Comparison of ENCODE assay signal across 8 cellular contexts in the genomic region with DNA sequence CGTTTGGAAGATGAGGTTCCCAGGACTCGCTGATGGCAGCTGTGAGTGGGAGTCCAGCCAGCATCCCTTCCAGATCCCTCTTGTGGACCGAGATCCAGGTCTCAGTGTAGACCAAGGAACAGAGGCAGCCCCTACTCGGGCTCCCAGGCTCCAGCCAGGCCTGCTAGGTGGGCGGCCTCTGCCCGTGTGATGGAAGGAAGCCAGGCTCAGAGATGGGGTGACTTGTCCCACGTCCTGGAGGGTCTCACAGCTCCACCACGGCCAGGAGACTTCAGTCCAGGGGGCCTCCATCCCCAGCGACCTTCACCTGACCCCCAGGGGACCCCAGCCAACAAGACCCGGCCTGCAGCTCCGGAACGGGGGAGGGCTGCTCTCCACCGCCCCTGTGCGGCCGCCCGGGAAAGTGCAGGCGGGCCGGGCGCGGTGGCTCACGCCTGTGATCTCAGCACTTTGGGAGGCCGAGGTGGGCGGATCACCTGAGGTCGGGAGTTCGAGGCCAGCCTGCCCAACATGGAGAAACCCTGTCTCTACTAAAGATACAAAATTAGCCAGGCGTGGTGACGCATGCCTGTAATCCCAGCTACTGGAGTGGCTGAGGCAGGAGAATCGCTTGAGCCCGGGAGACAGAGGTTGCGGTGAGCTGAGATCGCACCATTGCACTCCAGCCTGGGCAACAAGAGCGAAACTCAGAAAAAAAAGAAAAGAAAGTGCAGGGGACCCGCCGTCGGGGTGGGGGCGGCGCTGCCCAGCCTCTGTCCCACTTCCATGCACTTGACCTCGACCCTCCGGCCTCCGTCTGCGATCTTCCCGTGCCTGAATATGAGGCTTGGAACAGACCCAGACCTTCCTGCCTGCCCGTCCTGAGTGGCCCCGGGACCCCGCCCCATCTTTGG. TPM values are rescaled to one million over a fixed set of nuclear protein-coding genes. Genes with fewer than 3 reads are reported as not detected.
DNase-seq lines count a peak whose midpoint lies in the region; ATAC-seq and TF ChIP-seq lines count a peak whose summit lies in the region.

No MANE protein-coding gene starts in this region.

- CTCF ChIA-PET in HCT116 (lab: Charles Lee), result interaction anchor here (2.2 to 2.6 kb wide), 2 partner anchors 11 to 15 kb away, joined by 11 to 29 read pairs; a partner anchor contains a TSS

- H3K14ac ChIP-seq in neuronal stem cell (ENCODE audit: low read length), result no peak overlapping the region

- no peak overlapping the region for H4K91ac ChIP-seq in neuronal stem cell (ENCODE audit: low read depth, low read length, poor library complexity)

- H3K27ac Mint-ChIP-seq in endodermal cell, result no peak overlapping the region

- H4K20me1 ChIP-seq in HCT116 (ENCODE audit: insufficient read depth), result no peaks in the 10 kb centered on the region

- no peak overlapping the region for H2BK120ac ChIP-seq in neuronal stem cell (ENCODE audit: low read depth, low read length)

- no peak overlapping the region for H2BK15ac ChIP-seq in neuronal stem cell (ENCODE audit: low read length)

- H3K79me2 ChIP-seq in HCT116 (ENCODE audit: insufficient read depth, low read length), result no peaks in the 10 kb centered on the region

- RAD21 ChIA-PET in HCT116 (lab: Charles Lee; ENCODE audit: low non-redundant PET in 1 of 2, low total read pairs in 2 of 2, uncharacterized antibody in 2 of 2, unreplicated experiment in 2 of 2), result interaction anchor here in 1 of 2 experiments (0.5 kb wide), 1 partner anchor 132 kb away, joined by 3 read pairs; no protein-coding TSS in a partner anchor

- peak overlapping the region; percentile 24 for H2BK5ac ChIP-seq in neuronal stem cell (ENCODE audit: low read length)

- no peak; the same call in none of the 2 replicates for TF ChIP-seq RAD21 in HCT116 (IDR thresholded peaks at IDR 0.05; ENCODE audit: low read depth)

- no TSS peak for BruUV-seq in HCT116 (replicated peaks; lab: Mats Ljungman, UMichigan)

- intact Hi-C loops in HCT116 (cut with micrococcal nuclease), result no loop called here

- no peak overlapping the region for H3K4ac ChIP-seq in neuronal stem cell (ENCODE audit: low read length)

- H3K36me3 ChIP-seq in HCT116 (ENCODE audit: control insufficient read depth in 1 of 2, insufficient read depth in 2 of 2, low read length in 2 of 2) (no peaks in the 10 kb centered on the region), WERI-Rb-1 (no peaks in the 10 kb centered on the region), endodermal cell (ENCODE audit: control insufficient read depth, insufficient read depth, low read length) (no peaks in the 10 kb centered on the region), neuronal stem cell (replicated peaks in 1 of 2; ENCODE audit: control insufficient read depth in 2 of 2, insufficient read depth in 2 of 2, low read length in 2 of 2) (no peaks in the 10 kb centered on the region)

- peaks cover 41% of the 10 kb centered on the region for H3K27me3 Mint-ChIP-seq in endodermal cell (ENCODE audit: insufficient read depth)

- peak overlapping the region; percentile 80 for H3K23ac ChIP-seq in neuronal stem cell (ENCODE audit: low read depth, low read length, poor library complexity)

- H3K27me3 ChIP-seq in HCT116 (ENCODE audit: insufficient read depth, low read length) (no peaks in the 10 kb centered on the region), WERI-Rb-1 (ENCODE audit: insufficient read depth, low read depth, severe bottlenecking) (peaks cover 10% of the 10 kb centered on the region), endodermal cell (ENCODE audit: control insufficient read depth, insufficient read depth, low read length, poor library complexity, severe bottlenecking) (peaks cover 24% of the 10 kb centered on the region), neuronal stem cell (ENCODE audit: control insufficient read depth in 3 of 3, insufficient read depth in 3 of 3, low read depth in 1 of 3, low read length in 3 of 3) (peaks cover 15 to 39% (median 24%) of the 10 kb centered on the region in 3 experiments)

- peak overlapping the region; percentile 88 for H2AK5ac ChIP-seq in neuronal stem cell (ENCODE audit: low read depth, low read length)

- H3K27ac ChIP-seq in C4-2B, result no peak overlapping the region
- peak overlapping the region; percentile 22; the same call in 1 of the 2 replicates for H3K27ac ChIP-seq in HCT116 (ENCODE audit: low read depth, low read length)
- H3K27ac ChIP-seq in WERI-Rb-1, result no peak overlapping the region
- no peak overlapping the region for H3K27ac ChIP-seq in endodermal cell (ENCODE audit: low read depth, low read length)
- no peak overlapping the region for H3K27ac ChIP-seq in neuronal stem cell (replicated peaks; ENCODE audit: low read length)

- POLR2A ChIA-PET in HCT116 (lab: Charles Lee), result interaction anchor here (0.7 to 1.1 kb wide), 2 partner anchors 11 to 15 kb away, joined by 3 read pairs; no protein-coding TSS in a partner anchor

- H3K9ac ChIP-seq in HCT116 (ENCODE audit: low read length) (no peak overlapping the region), endodermal cell (ENCODE audit: extremely low read depth, low read length, poor library complexity, severe bottlenecking) (no peak overlapping the region), neuronal stem cell (ENCODE audit: low read depth, low read length, poor library complexity) (no peak overlapping the region)

- no peaks in the 10 kb centered on the region for H3K9me2 ChIP-seq in HCT116 (ENCODE audit: insufficient read depth)

- no peaks in the 10 kb centered on the region; a peak in 1 of 4 replicates for H3K9me3 ChIP-seq in HCT116 (ENCODE audit: control insufficient read depth in 1 of 2, insufficient read depth in 1 of 2, low read depth in 1 of 2, low read length in 2 of 2)
- H3K9me3 ChIP-seq in WERI-Rb-1 (ENCODE audit: severe bottlenecking), result peaks cover 6% of the 10 kb centered on the region
- H3K9me3 ChIP-seq in endodermal cell (ENCODE audit: control insufficient read depth, low read length), result no peaks in the 10 kb centered on the region
- peaks cover 2 to 13% of the 10 kb centered on the region in 2 donors for H3K9me3 ChIP-seq in neuronal stem cell (replicated peaks in 1 of 2; ENCODE audit: control insufficient read depth in 2 of 2, insufficient read depth in 1 of 2, low read depth in 1 of 2, low read length in 2 of 2)

- H2BK12ac ChIP-seq in neuronal stem cell (ENCODE audit: low read length), result peak overlapping the region; percentile 33

- TF ChIP-seq CTCF in C4-2B (conservative IDR thresholded peaks at IDR 0.05), result peak; percentile 84
- peak; percentile 59 to 92 (median 79); a peak in 5 of 6 replicates for TF ChIP-seq CTCF in HCT116 (IDR thresholded peaks at IDR 0.05 in 2 of 3, conservative IDR thresholded peaks at IDR 0.05 in 1 of 3; ENCODE audit: borderline replicate concordance in 1 of 3, insufficient read depth in 1 of 3, low read depth in 2 of 3, low read length in 2 of 3)
- TF ChIP-seq CTCF in WERI-Rb-1 (IDR thresholded peaks at IDR 0.05; ENCODE audit: low read depth, low read length), result peak; percentile 80
- peak; percentile 96 for TF ChIP-seq CTCF in endodermal cell (conservative IDR thresholded peaks at IDR 0.05)

- no peak overlapping the region for H4K8ac ChIP-seq in neuronal stem cell (ENCODE audit: low read depth, low read length)

- peak; percentile 79 for ATAC-seq in HCT116
- ATAC-seq in HG03460 (IDR thresholded peaks at IDR 0.05; ENCODE audit: unreplicated experiment), result no peak

- H3K4me2 ChIP-seq in HCT116 (ENCODE audit: low read length) (peak overlapping the region; percentile 43), neuronal stem cell (ENCODE audit: insufficient read depth, low read length, poor library complexity, severe bottlenecking) (no peak overlapping the region)

- no peaks in the 10 kb centered on the region for H3K4me1 Mint-ChIP-seq in endodermal cell

- H3K4me3 Mint-ChIP-seq in endodermal cell, result peak overlapping the region; percentile 27

- H3K36me3 Mint-ChIP-seq in endodermal cell (ENCODE audit: low read depth), result no peaks in the 10 kb centered on the region

- no peak overlapping the region for H3K18ac ChIP-seq in neuronal stem cell (ENCODE audit: low read length)

- H2AFZ ChIP-seq in HCT116 (ENCODE audit: low read depth, low read length, poor library complexity, severe bottlenecking) (no peak overlapping the region), neuronal stem cell (ENCODE audit: low read length) (peak overlapping the region; percentile 70)

- H3K4me1 ChIP-seq in HCT116 (ENCODE audit: control insufficient read depth in 1 of 2, insufficient read depth in 2 of 2, low read length in 2 of 2) (peaks cover 2 to 10% of the 10 kb centered on the region in 2 experiments; a peak in 3 of 4 replicates), endodermal cell (ENCODE audit: control insufficient read depth, insufficient read depth, low read length) (no peaks in the 10 kb centered on the region), neuronal stem cell (ENCODE audit: control insufficient read depth in 2 of 2, insufficient read depth in 1 of 2, low read depth in 1 of 2, low read length in 2 of 2) (peaks cover 0 to 2% of the 10 kb centered on the region in 2 donors)

- TF ChIP-seq POLR2A in HCT116 (IDR thresholded peaks at IDR 0.05; ENCODE audit: borderline replicate concordance, extremely low read depth, insufficient read depth, insufficient read length), result no peak

- H3K9me3 Mint-ChIP-seq in endodermal cell, result peaks cover 3% of the 10 kb centered on the region

- no peak for DNase-seq in HCT116 (ENCODE audit: low read depth, low spot score)
- DNase-seq in WERI-Rb-1, result peak; percentile 47
- peak; percentile 92 for DNase-seq in endodermal cell
- DNase-seq in neuronal stem cell (ENCODE audit: low spot score), result no peak
- DNase-seq in kidney tubule cell (ENCODE audit: low spot score), result no peak
- no peak for DNase-seq in NK-92 (lab: John Stamatoyannopoulos, UW; ENCODE audit: unreplicated experiment)

- no peak overlapping the region for H3K4me3 ChIP-seq in HCT116 (replicated peaks in 1 of 2; ENCODE audit: low read depth in 1 of 2, low read length in 2 of 2)
- H3K4me3 ChIP-seq in WERI-Rb-1 (ENCODE audit: low read depth, low read length), result no peak overlapping the region
- H3K4me3 ChIP-seq in endodermal cell (ENCODE audit: low read length), result no peak overlapping the region
- no peak overlapping the region for H3K4me3 ChIP-seq in neuronal stem cell (ENCODE audit: low read length in 2 of 2)

- peaks cover 1% of the 10 kb centered on the region for H3K79me1 ChIP-seq in neuronal stem cell (ENCODE audit: low read depth, low read length)

- 48 to 49% methylated on average over 29 to 45 of the region's 45 CpGs for WGBS in endodermal cell (ENCODE audit: insufficient coverage in 1 of 2, insufficient read length in 1 of 2), 2 experiments
- WGBS in neuronal stem cell (ENCODE audit: extremely low coverage in 2 of 2, insufficient read length in 2 of 2, insufficient replicate concordance in 1 of 2), 2 donors, result no CpG with 5 or more reads among the region's 45 CpGs

RNA-seq across cellular contexts. Expression of a gene that starts 0.6 kb away (rescaled TPM):
- total RNA-seq in HCT116 (2021; ENCODE audit: unreplicated experiment) (0.57 TPM), endodermal cell (1 to 10 TPM in 1 of 2 donors, under 1 TPM in 1; 0.46 to 1.5 TPM)
- polyA plus RNA-seq in HCT116 (2012), result 0.16 and 0.31 TPM in 2 replicates
- 0.85 TPM for polyA plus RNA-seq in endodermal cell (2013, experiment 1 of 2)
- 0.54 TPM for polyA plus RNA-seq in endodermal cell (2013, experiment 2 of 2)
- polyA plus RNA-seq in neuronal stem cell (2013, experiment 1 of 2), result 0.89 TPM
- polyA plus RNA-seq in neuronal stem cell (2013, experiment 2 of 2), result 0.91 TPM

RNA-seq across cellular contexts. Expression of a gene that starts 11.6 kb away (rescaled TPM):
- 19.1 TPM for total RNA-seq in HCT116 (2021; ENCODE audit: unreplicated experiment)
- polyA plus RNA-seq in HCT116 (2012), result 8.6 and 8.8 TPM in 2 replicates
- 10 to 100 TPM; 11.7 to 13.0 TPM for total RNA-seq in endodermal cell
- 12.3 TPM for polyA plus RNA-seq in endodermal cell (2013, experiment 1 of 2)
- 13.8 TPM for polyA plus RNA-seq in endodermal cell (2013, experiment 2 of 2)
- polyA plus RNA-seq in neuronal stem cell (2013, experiment 1 of 2), result 6.3 TPM
- polyA plus RNA-seq in neuronal stem cell (2013, experiment 2 of 2), result 6.2 TPM

RNA-seq across cellular contexts. Expression of a gene that starts 34.9 kb away (rescaled TPM):
- total RNA-seq in HCT116 (2021; ENCODE audit: unreplicated experiment) (2.5 TPM), endodermal cell (10 to 100 TPM; 56.5 to 93.0 TPM)
- polyA plus RNA-seq in HCT116 (2012), result 4.0 and 4.5 TPM in 2 replicates
- 47.1 TPM for polyA plus RNA-seq in endodermal cell (2013, experiment 1 of 2)
- polyA plus RNA-seq in endodermal cell (2013, experiment 2 of 2), result 32.8 TPM
- polyA plus RNA-seq in neuronal stem cell (2013, experiment 1 of 2), result 29.6 TPM
- 28.3 TPM for polyA plus RNA-seq in neuronal stem cell (2013, experiment 2 of 2)

RNA-seq across cellular contexts. Expression of a gene that starts 35.9 kb away (rescaled TPM):
- total RNA-seq in HCT116 (2021; ENCODE audit: unreplicated experiment), result 87.4 TPM
- polyA plus RNA-seq in HCT116 (2012), result 89.3 and 95.6 TPM in 2 replicates
- total RNA-seq in endodermal cell, result 100 to 1,000 TPM; 128 to 138 TPM
- 116 TPM for polyA plus RNA-seq in endodermal cell (2013, experiment 1 of 2)
- 123 TPM for polyA plus RNA-seq in endodermal cell (2013, experiment 2 of 2)
- polyA plus RNA-seq in neuronal stem cell (2013, experiment 1 of 2), result 109 TPM
- 105 TPM for polyA plus RNA-seq in neuronal stem cell (2013, experiment 2 of 2)

RNA-seq across cellular contexts. Expression of a gene that starts 48.2 kb away (rescaled TPM):
- 0.59 TPM for total RNA-seq in HCT116 (2021; ENCODE audit: unreplicated experiment)
- 0.53 and 0.67 TPM in 2 replicates for polyA plus RNA-seq in HCT116 (2012)
- total RNA-seq in endodermal cell, result under 1 TPM in 1 of 2 donors, not detected in 1; 0.51 TPM
- not detected for polyA plus RNA-seq in endodermal cell (2013, experiment 1 of 2)
- not detected for polyA plus RNA-seq in endodermal cell (2013, experiment 2 of 2)
- 0.04 TPM for polyA plus RNA-seq in neuronal stem cell (2013, experiment 1 of 2)
- polyA plus RNA-seq in neuronal stem cell (2013, experiment 2 of 2), result 0.06 TPM

Comparison
In these comparisons a context has a peak if more than half of its experiments do, and no peak if none do; other contexts are left out.
1. DNase-seq: peak in WERI-Rb-1 (single experiment) and endodermal cell (single experiment); none in HCT116 (single experiment), neuronal stem cell (single experiment), kidney tubule cell (single experiment) and NK-92 (single experiment).
2. RNA of a gene that starts 34.9 kb away (total RNA-seq): 56.5 to 93.0 TPM in endodermal cell; 2.5 TPM in HCT116 (single experiment); every median in the first group is over 10 times any median in the second.
3. Peak in every context shown above with its lines, with median percentiles within 50 percentile points of each other: CTCF ChIP-seq.